ENCODE assay signal across 8 cellular contexts in the genomic region with DNA sequence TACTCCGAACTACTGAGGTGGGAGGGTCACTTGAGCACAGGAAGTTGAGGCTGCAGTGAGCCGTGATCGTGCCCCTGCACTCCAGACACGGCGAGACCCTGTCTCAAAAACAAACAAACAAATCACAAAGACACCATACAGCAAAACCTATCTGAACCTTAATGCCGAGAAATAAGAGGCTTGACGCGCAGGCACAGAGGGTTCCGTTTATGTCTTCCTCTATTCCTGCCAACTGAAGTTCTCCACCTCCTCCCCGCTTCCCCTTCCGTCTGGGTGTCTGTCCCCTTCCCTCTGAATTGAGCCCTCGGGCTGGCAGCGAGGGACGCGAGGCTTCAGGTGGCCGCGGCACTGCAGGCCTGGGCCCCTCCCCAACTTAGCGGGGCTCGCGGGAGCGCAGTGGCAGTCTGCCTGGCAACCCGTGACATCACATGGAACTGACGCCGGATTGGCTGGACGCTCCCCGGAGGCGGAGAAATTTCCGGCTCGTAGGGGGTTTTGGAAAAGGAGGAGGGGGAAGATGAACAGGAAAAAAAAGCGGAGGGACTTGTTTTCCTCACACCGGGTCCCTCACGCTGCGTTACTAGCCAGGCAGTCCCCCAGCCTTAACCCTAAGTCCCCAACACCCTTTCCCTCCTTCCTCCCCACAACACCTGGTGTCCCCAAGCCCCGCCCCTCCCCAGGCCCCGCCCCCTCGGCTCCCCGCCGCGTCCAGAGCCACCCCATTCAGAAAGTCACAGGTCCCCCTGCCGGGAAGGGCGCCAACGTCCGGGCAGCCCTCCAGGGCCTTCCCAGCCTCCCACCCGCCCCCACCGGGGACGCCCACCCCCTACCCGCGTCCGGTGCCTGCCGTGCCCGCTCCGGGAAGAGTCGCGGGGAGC. TPM values are rescaled to one million over a fixed set of nuclear protein-coding genes. Genes with fewer than 3 reads are reported as not detected.
A peak's percentile ranks its signal among the peaks of the same experiment; 100 is the strongest.
DNase-seq lines count a peak whose midpoint lies in the region; ATAC-seq, FAIRE-seq and TF ChIP-seq lines count a peak whose summit lies in the region.

No MANE protein-coding gene starts in this region.

- H3K4me1 Mint-ChIP-seq in activated CD4-positive, alpha-beta memory T cell treated with anti-CD3 and anti-CD28 coated beads for 36 hours (ENCODE audit: low read depth), result peaks cover 16% of the 10 kb centered on the region

- H3K9me3 Mint-ChIP-seq in activated CD4-positive, alpha-beta memory T cell treated with anti-CD3 and anti-CD28 coated beads for 36 hours, result no peaks in the 10 kb centered on the region

- H3K27me3 ChIP-seq in ectodermal cell (ENCODE audit: control insufficient read depth, insufficient read depth, low read length, poor library complexity, severe bottlenecking) (peaks cover 10% of the 10 kb centered on the region), lower lobe of right lung (ENCODE audit: low read depth) (peaks cover 23% of the 10 kb centered on the region)

- POLR2A ChIA-PET in activated CD4-positive, alpha-beta memory T cell treated with anti-CD3 and anti-CD28 coated beads for 36 hours (lab: Charles Lee), result no interaction called here

- H3K4me3 ChIP-seq in ectodermal cell (ENCODE audit: insufficient read depth, low read depth, low read length) (peak overlapping the region; percentile 37), lower lobe of right lung (peak overlapping the region; percentile 68)

- peak; percentile 92 for DNase-seq in Ammon's horn (ENCODE audit: low spot score)
- DNase-seq in GM19239 (ENCODE audit: insufficient read length, low spot score), result peak; percentile 80
- peak; percentile 65 for DNase-seq in NCI-H526 treated with DMSO at 0.1 percent for 48 hours (lab: John Stamatoyannopoulos, UW)
- peak; percentile 93 for DNase-seq in activated CD4-positive, alpha-beta memory T cell treated with anti-CD3 and anti-CD28 coated beads for 36 hours
- peak; percentile 90 for DNase-seq in lower lobe of right lung
- peak; percentile 83 to 85 for DNase-seq in stimulated activated CD4-positive, alpha-beta T cell treated with anti-CD3 and anti-CD28 coated beads, Interleukin-4, amount 100 ng/mL, for 4 hours

- H3K27me3 Mint-ChIP-seq in activated CD4-positive, alpha-beta memory T cell treated with anti-CD3 and anti-CD28 coated beads for 36 hours, result peaks cover 24% of the 10 kb centered on the region

- peak overlapping the region; percentile 87 for H3K27ac Mint-ChIP-seq in activated CD4-positive, alpha-beta memory T cell treated with anti-CD3 and anti-CD28 coated beads for 36 hours

- ATAC-seq in HG03457 (IDR thresholded peaks at IDR 0.05; ENCODE audit: unreplicated experiment) (peak; percentile 46), lower lobe of right lung (peak; percentile 94 to 96)

- H3K4me1 ChIP-seq in ectodermal cell (ENCODE audit: control insufficient read depth, insufficient read depth, low read length), result peaks cover 14% of the 10 kb centered on the region
- peaks cover 22% of the 10 kb centered on the region for H3K4me1 ChIP-seq in lower lobe of right lung

- no peaks in the 10 kb centered on the region for H3K36me3 ChIP-seq in ectodermal cell (ENCODE audit: control insufficient read depth, insufficient read depth, low read length)
- no peaks in the 10 kb centered on the region for H3K36me3 ChIP-seq in lower lobe of right lung

- intact Hi-C loops in activated CD4-positive, alpha-beta memory T cell treated with anti-CD3 and anti-CD28 coated beads for 36 hours (cut with micrococcal nuclease), result no loop called here
- intact Hi-C loops in lower lobe of right lung (cut with DNase I), result no loop called here

- peak; percentile 86 for FAIRE-seq in GM19239 (lab: Jason Lieb, UNC)

- TF ChIP-seq CTCF in lower lobe of right lung (IDR thresholded peaks at IDR 0.05), result no peak

- H3K4me3 Mint-ChIP-seq in activated CD4-positive, alpha-beta memory T cell treated with anti-CD3 and anti-CD28 coated beads for 36 hours, result peak overlapping the region; percentile 74

- CTCF ChIA-PET in activated CD4-positive, alpha-beta memory T cell treated with anti-CD3 and anti-CD28 coated beads for 36 hours (lab: Charles Lee), result interaction anchor here (1.8 to 2.1 kb wide), 2 partner anchors 29 to 74 kb away, joined by 7 to 8 read pairs; no protein-coding TSS in a partner anchor

- WGBS in ectodermal cell, 2 experiments, result 4% methylated on average over 46 to 49 of the region's 54 CpGs

- no peaks in the 10 kb centered on the region for H3K36me3 Mint-ChIP-seq in activated CD4-positive, alpha-beta memory T cell treated with anti-CD3 and anti-CD28 coated beads for 36 hours

- H3K9me3 ChIP-seq in ectodermal cell (ENCODE audit: control insufficient read depth, low read length) (no peaks in the 10 kb centered on the region), lower lobe of right lung (no peaks in the 10 kb centered on the region)

- no peak overlapping the region for H3K27ac ChIP-seq in ectodermal cell (ENCODE audit: insufficient read depth, low read depth, low read length, poor library complexity, severe bottlenecking)
- peak overlapping the region; percentile 82 for H3K27ac ChIP-seq in lower lobe of right lung

RNA-seq across cellular contexts. Expression of a gene that starts 1.1 kb away (rescaled TPM):
- total RNA-seq in activated CD4-positive, alpha-beta memory T cell treated with anti-CD3 and anti-CD28 coated beads for 36 hours, result under 1 TPM; 0.38 to 0.94 TPM
- 0.87 TPM for polyA plus RNA-seq in ectodermal cell (2013, experiment 1 of 4)
- 0.98 TPM for polyA plus RNA-seq in ectodermal cell (2013, experiment 2 of 4)
- polyA plus RNA-seq in ectodermal cell (2013, experiment 3 of 4), result 0.59 TPM
- polyA plus RNA-seq in ectodermal cell (2013, experiment 4 of 4), result 1.0 TPM
- total RNA-seq in lower lobe of right lung, result not detected

RNA-seq across cellular contexts. Expression of a gene that starts 12.8 kb away (rescaled TPM):
- under 1 TPM; 0.45 to 0.80 TPM for total RNA-seq in activated CD4-positive, alpha-beta memory T cell treated with anti-CD3 and anti-CD28 coated beads for 36 hours
- polyA plus RNA-seq in ectodermal cell (2013, experiment 1 of 4), result 0.28 TPM
- polyA plus RNA-seq in ectodermal cell (2013, experiment 2 of 4), result 0.16 TPM
- 0.21 TPM for polyA plus RNA-seq in ectodermal cell (2013, experiment 3 of 4)
- polyA plus RNA-seq in ectodermal cell (2013, experiment 4 of 4), result 0.16 TPM
- total RNA-seq in lower lobe of right lung, result 0.12 TPM

RNA-seq across cellular contexts. Expression of a gene that starts 44.7 kb away (rescaled TPM):
- 10 to 100 TPM; 37.5 to 37.6 TPM for total RNA-seq in activated CD4-positive, alpha-beta memory T cell treated with anti-CD3 and anti-CD28 coated beads for 36 hours
- polyA plus RNA-seq in ectodermal cell (2013, experiment 1 of 4), result 92.1 TPM
- polyA plus RNA-seq in ectodermal cell (2013, experiment 2 of 4), result 76.1 TPM
- polyA plus RNA-seq in ectodermal cell (2013, experiment 3 of 4), result 75.9 TPM
- 83.0 TPM for polyA plus RNA-seq in ectodermal cell (2013, experiment 4 of 4)
- total RNA-seq in lower lobe of right lung, result 95.6 TPM

RNA-seq across cellular contexts. Expression of a gene that starts 45.1 kb away (rescaled TPM):
- total RNA-seq in activated CD4-positive, alpha-beta memory T cell treated with anti-CD3 and anti-CD28 coated beads for 36 hours, result under 1 TPM; 0.77 to 0.88 TPM
- 5.1 TPM for polyA plus RNA-seq in ectodermal cell (2013, experiment 1 of 4)
- polyA plus RNA-seq in ectodermal cell (2013, experiment 2 of 4), result 6.0 TPM
- polyA plus RNA-seq in ectodermal cell (2013, experiment 3 of 4), result 6.5 TPM
- polyA plus RNA-seq in ectodermal cell (2013, experiment 4 of 4), result 8.2 TPM
- 2.2 TPM for total RNA-seq in lower lobe of right lung

RNA-seq across cellular contexts. Expression of a gene that starts 47.4 kb away (rescaled TPM):
- total RNA-seq in activated CD4-positive, alpha-beta memory T cell treated with anti-CD3 and anti-CD28 coated beads for 36 hours, result 100 to 1,000 TPM; 190 to 191 TPM
- polyA plus RNA-seq in ectodermal cell (2013, experiment 1 of 4), result 157 TPM
- polyA plus RNA-seq in ectodermal cell (2013, experiment 2 of 4), result 134 TPM
- polyA plus RNA-seq in ectodermal cell (2013, experiment 3 of 4), result 98.3 TPM
- 99.4 TPM for polyA plus RNA-seq in ectodermal cell (2013, experiment 4 of 4)
- total RNA-seq in lower lobe of right lung, result 35.1 TPM
